ENCODE assay signal across 6 cellular contexts in genomic region chr13:61898207-61898606, GRCh38.
"Had no signal": no experiment of that assay in that cellular context is flagged by ENCODE, and none has a peak within 500 bp of the region (broad histone marks: within the 10 kb centered on the region; RNA-seq: fewer than 3 reads in every experiment).

No MANE protein-coding gene starts in this region.

- ATAC-seq: HepG2 had no signal

- FAIRE-seq: HepG2, HTR-8/SVneo had no signal

- H3K27ac ChIP-seq: HL-60 had no signal

- DNase-seq: IMR-90, KBM-7, KG1 had no signal
